Comparison of ENCODE assay signal across 8 cellular contexts in genomic region chr15:51726302-51727073, GRCh38. TPM values are rescaled to one million over a fixed set of nuclear protein-coding genes. Genes with fewer than 3 reads are reported as not detected.
DNase-seq lines count a peak whose midpoint lies in the region; ATAC-seq and TF ChIP-seq lines count a peak whose summit lies in the region.

No MANE protein-coding gene starts in this region.

- H3F3A ChIP-seq in SK-N-SH (replicated peaks; ENCODE audit: insufficient read depth) = peaks cover 22% of the 10 kb centered on the region

- H4K20me1 ChIP-seq in DND-41 (ENCODE audit: insufficient read depth, low read length) (peaks cover 8% of the 10 kb centered on the region; the same call in 1 of the 2 replicates), SK-N-SH (ENCODE audit: insufficient read depth) (peaks cover 6% of the 10 kb centered on the region; the same call in 1 of the 2 replicates)

- H3K9ac ChIP-seq in DND-41 (ENCODE audit: low read depth, low read length) (no peak overlapping the region), SK-N-SH (no peak overlapping the region)

- no peak overlapping the region for H3K4me2 ChIP-seq in DND-41 (ENCODE audit: insufficient read depth, low read length)
- peak overlapping the region; percentile 67 for H3K4me2 ChIP-seq in SK-N-SH

- no peaks in the 10 kb centered on the region for H3K27me3 ChIP-seq in DND-41 (ENCODE audit: insufficient read depth, low read length, poor library complexity)
- H3K27me3 ChIP-seq in SK-N-SH (ENCODE audit: insufficient read depth) = no peaks in the 10 kb centered on the region

- peaks cover 46% of the 10 kb centered on the region for H3K79me2 ChIP-seq in DND-41 (ENCODE audit: insufficient read depth, low read length)
- peaks cover 14% of the 10 kb centered on the region; the same call in 1 of the 2 replicates for H3K79me2 ChIP-seq in SK-N-SH (ENCODE audit: insufficient read depth)

- no peaks in the 10 kb centered on the region for H3K9me3 Mint-ChIP-seq in naive B cell
- no peaks in the 10 kb centered on the region for H3K9me3 Mint-ChIP-seq in T-helper 2 cell treated with Interferon-gamma antibody and Interleukin-4, amounts not matched to agents 5 μg/mL and 100 μg/mL, for 36 hours

- TF ChIP-seq EP300 in SK-N-SH (IDR thresholded peaks at IDR 0.05; ENCODE audit: borderline replicate concordance in 1 of 2, low read depth in 1 of 2, low read length in 1 of 2) = peak; percentile 89

- H3K9me2 ChIP-seq in SK-N-SH = no peaks in the 10 kb centered on the region

- ATAC-seq in DND-41 (ENCODE audit: insufficient read depth, low read depth) (peak; percentile 47; the same call in 1 of the 3 replicates), GM19455 (IDR thresholded peaks at IDR 0.05; ENCODE audit: unreplicated experiment) (peak; percentile 59), HG03469 (IDR thresholded peaks at IDR 0.05; ENCODE audit: unreplicated experiment) (peak; percentile 88), naive B cell (ENCODE audit: low read depth in 2 of 2) (peak; percentile 25 to 52)

- DNase-seq in DND-41 (no peak), SK-N-SH (peak; percentile 77), epithelial cell of prostate (ENCODE audit: low read depth, low spot score) (peak; percentile 72), naive B cell (no peak), coronary artery (ENCODE audit: low spot score) (no peak)
- no peak for DNase-seq in T-helper 2 cell treated with Interferon-gamma antibody and Interleukin-4, amounts not matched to agents 5 μg/mL and 100 μg/mL, for 36 hours (ENCODE audit: low spot score)

- no peaks in the 10 kb centered on the region for H3K27me3 Mint-ChIP-seq in naive B cell
- no peaks in the 10 kb centered on the region for H3K27me3 Mint-ChIP-seq in T-helper 2 cell treated with Interferon-gamma antibody and Interleukin-4, amounts not matched to agents 5 μg/mL and 100 μg/mL, for 36 hours (ENCODE audit: low read depth)

- H3K27ac ChIP-seq in DND-41 (ENCODE audit: low read length) (no peak overlapping the region), SK-N-SH (ENCODE audit: low read depth in 2 of 2, low read length in 1 of 2) (peak overlapping the region; percentile 82 to 91), epithelial cell of prostate (no peak overlapping the region), coronary artery (peak overlapping the region in 1 of 2 donors; percentile 15)

- CTCF ChIA-PET in SK-N-SH (lab: Yijun Ruan, JAX) = interaction anchor here (1.4 to 17.1 kb wide), 6 partner anchors 10 to 76 kb away, joined by 4 to 130 read pairs (median 5); partner anchors contain the start of genes LYSMD2 and SCG3

- no peak for TF ChIP-seq CTCF in DND-41 (IDR thresholded peaks at IDR 0.05; ENCODE audit: borderline replicate concordance, extremely low read depth, low read length, poor library complexity, severe bottlenecking)
- TF ChIP-seq CTCF in SK-N-SH (IDR thresholded peaks at IDR 0.05) = no peak
- TF ChIP-seq CTCF in coronary artery (IDR thresholded peaks at IDR 0.05) = no peak

- WGBS in SK-N-SH (ENCODE audit: low lambda C conversion rate) = 0% methylated on average over 5 of the region's 5 CpGs

- peak overlapping the region in 5 of 6 donors; percentile 38 to 92 (median 75) for H3K27ac Mint-ChIP-seq in naive B cell
- H3K27ac Mint-ChIP-seq in T-helper 2 cell treated with Interferon-gamma antibody and Interleukin-4, amounts not matched to agents 5 μg/mL and 100 μg/mL, for 36 hours = no peak overlapping the region

- H2AFZ ChIP-seq in DND-41 (ENCODE audit: low read depth, low read length) (no peak overlapping the region), SK-N-SH (ENCODE audit: low read depth) (no peak overlapping the region)

- H3K4me1 Mint-ChIP-seq in naive B cell = peaks cover 56 to 78% (median 69%) of the 10 kb centered on the region in 3 donors
- peaks cover 26% of the 10 kb centered on the region for H3K4me1 Mint-ChIP-seq in T-helper 2 cell treated with Interferon-gamma antibody and Interleukin-4, amounts not matched to agents 5 μg/mL and 100 μg/mL, for 36 hours (ENCODE audit: low read depth)

- TF ChIP-seq RAD21 in SK-N-SH (IDR thresholded peaks at IDR 0.05; ENCODE audit: low read length) = no peak; the same call in 1 of the 2 replicates

- H3K4me1 ChIP-seq in DND-41 (ENCODE audit: insufficient read depth, low read length) = peaks cover 16% of the 10 kb centered on the region
- peaks cover 30 to 34% of the 10 kb centered on the region in 2 experiments for H3K4me1 ChIP-seq in SK-N-SH (ENCODE audit: control insufficient read depth in 1 of 2, insufficient read depth in 2 of 2, low read depth in 1 of 2, low read length in 1 of 2)

- H3K4me3 Mint-ChIP-seq in naive B cell = peak overlapping the region in 4 of 8 donors; percentile 15 to 80 (median 25)
- H3K4me3 Mint-ChIP-seq in T-helper 2 cell treated with Interferon-gamma antibody and Interleukin-4, amounts not matched to agents 5 μg/mL and 100 μg/mL, for 36 hours = no peak overlapping the region

- no peaks in the 10 kb centered on the region for H3K9me3 ChIP-seq in DND-41 (ENCODE audit: insufficient read depth, low read length, severe bottlenecking)
- no peaks in the 10 kb centered on the region for H3K9me3 ChIP-seq in SK-N-SH

- no peak overlapping the region for H3K4me3 ChIP-seq in DND-41 (ENCODE audit: low read depth in 1 of 2, low read length in 2 of 2)
- H3K4me3 ChIP-seq in SK-N-SH (ENCODE audit: low read depth in 2 of 2, low read length in 1 of 2) = peak overlapping the region in 1 of 2 experiments; percentile 24; a peak in 1 of 4 replicates
- no peak overlapping the region for H3K4me3 ChIP-seq in coronary artery

- peaks cover 11 to 14% of the 10 kb centered on the region in 2 donors for H3K36me3 Mint-ChIP-seq in naive B cell
- peaks cover 17% of the 10 kb centered on the region for H3K36me3 Mint-ChIP-seq in T-helper 2 cell treated with Interferon-gamma antibody and Interleukin-4, amounts not matched to agents 5 μg/mL and 100 μg/mL, for 36 hours (ENCODE audit: low read depth)

- peaks cover 27% of the 10 kb centered on the region for H3K36me3 ChIP-seq in DND-41 (ENCODE audit: insufficient read depth, low read length)
- peaks cover 11 to 18% of the 10 kb centered on the region in 2 experiments for H3K36me3 ChIP-seq in SK-N-SH (replicated peaks in 1 of 2; ENCODE audit: control insufficient read depth in 1 of 2, insufficient read depth in 2 of 2, low read length in 1 of 2)

- POLR2A ChIA-PET in SK-N-SH (lab: Yijun Ruan, JAX) = interaction anchor here (1.0 to 1.8 kb wide), 3 partner anchors 11 to 45 kb away, joined by 3 to 7 read pairs (median 4); partner anchors contain the start of genes LYSMD2 and SCG3

TF ChIP-seq in SK-N-SH, 30 proteins besides CTCF, POLR2A, EP300 and RAD21 (continues in another document):
- peak; percentile 99 for TF ChIP-seq TCF12 (IDR thresholded peaks at IDR 0.05)
- no peak for TF ChIP-seq RFX5 (IDR thresholded peaks at IDR 0.05; ENCODE audit: low read length)
- TF ChIP-seq RXRA (IDR thresholded peaks at IDR 0.05; ENCODE audit: borderline replicate concordance, low read depth) = peak; percentile 74; the same call in 1 of the 2 replicates
- peak; percentile 92 for TF ChIP-seq TEAD4 (IDR thresholded peaks at IDR 0.05; ENCODE audit: borderline replicate concordance, insufficient read depth)
- peak; percentile 42; the same call in 1 of the 2 replicates for TF ChIP-seq TAF1 (IDR thresholded peaks at IDR 0.05; ENCODE audit: borderline replicate concordance, low read depth, low read length)
- TF ChIP-seq FOXM1 (IDR thresholded peaks at IDR 0.05; ENCODE audit: low read depth) = peak; percentile 76; the same call in 1 of the 2 replicates
- TF ChIP-seq PBX3 (IDR thresholded peaks at IDR 0.05) = peak; percentile 98
- peak; percentile 60; the same call in 1 of the 2 replicates for TF ChIP-seq RCOR1 (IDR thresholded peaks at IDR 0.05; ENCODE audit: low read length)
- no peak for TF ChIP-seq YY1 (IDR thresholded peaks at IDR 0.05; ENCODE audit: low read depth)
- TF ChIP-seq FOXJ3 (CRISPR knock-in tag; IDR thresholded peaks at IDR 0.05) = peak; percentile 71; the same call in 1 of the 2 replicates
- peak; percentile 41; the same call in 1 of the 2 replicates for TF ChIP-seq USF1 (IDR thresholded peaks at IDR 0.05; ENCODE audit: borderline replicate concordance, low read depth)
- peak; percentile 48 for TF ChIP-seq GATA2 (CRISPR knock-in tag; IDR thresholded peaks at IDR 0.05)
- TF ChIP-seq EZH2phosphoT487 (IDR thresholded peaks at IDR 0.05; ENCODE audit: borderline replicate concordance, low read depth) = no peak

RNA-seq across cellular contexts. Expression of gene LYSMD2, which starts 11.0 kb away (rescaled TPM):
- 10.3 and 14.2 TPM in 2 replicates for polyA plus RNA-seq in SK-N-SH (2012; rRNA removed)
- 20.2 and 24.9 TPM in 2 replicates for polyA plus RNA-seq in SK-N-SH (2012; cell fraction: cytosol; rRNA removed)
- polyA plus RNA-seq in SK-N-SH (2012; cell fraction: nucleus; rRNA removed) = 6.6 and 8.0 TPM in 2 replicates
- 100 to 1,000 TPM in 1 of 6 donors, 10 to 100 TPM in 5; 56.6 to 120 (median 84.1) TPM for polyA plus RNA-seq in naive B cell (ENCODE audit: low read depth in 6 of 6)

RNA-seq across cellular contexts. Expression of gene TMOD2, which starts 24.9 kb away (rescaled TPM):
- polyA plus RNA-seq in SK-N-SH (2012; rRNA removed) (2.7 and 4.4 TPM in 2 replicates), naive B cell (ENCODE audit: low read depth in 6 of 6) (1 to 10 TPM; 1.4 to 4.1 (median 2.2) TPM)
- polyA plus RNA-seq in SK-N-SH (2012; cell fraction: cytosol; rRNA removed) = 4.3 TPM in 2 replicates
- polyA plus RNA-seq in SK-N-SH (2012; cell fraction: nucleus; rRNA removed) = 3.1 and 6.4 TPM in 2 replicates

RNA-seq across cellular contexts. Expression of gene SCG3, which starts 45.2 kb away (rescaled TPM):
- polyA plus RNA-seq in SK-N-SH (2012; rRNA removed) (0.16 and 0.41 TPM in 2 replicates), naive B cell (ENCODE audit: low read depth in 6 of 6) (not detected)
- polyA plus RNA-seq in SK-N-SH (2012; cell fraction: cytosol; rRNA removed) = 0.67 and 0.85 TPM in 2 replicates
- 0.05 and 0.06 TPM in 2 replicates for polyA plus RNA-seq in SK-N-SH (2012; cell fraction: nucleus; rRNA removed)

Comparison
In these comparisons a context has a peak if more than half of its experiments do, and no peak if none do; other contexts are left out.
1. DNase-seq: peak in SK-N-SH (single experiment) and epithelial cell of prostate (single experiment); none in DND-41 (single experiment), naive B cell (single experiment), T-helper 2 cell treated with Interferon-gamma antibody and Interleukin-4, amounts not matched to agents 5 μg/mL and 100 μg/mL, for 36 hours (single experiment) and coronary artery (single experiment).
2. H3K27ac ChIP-seq: peak in SK-N-SH (2 of 2); none in DND-41 (single experiment) and epithelial cell of prostate (single experiment).
3. Peak in every context shown above with its lines, with median percentiles within 50 percentile points of each other: ATAC-seq.